Comparison of ENCODE assay signal across 26 cellular contexts in the genomic region with DNA sequence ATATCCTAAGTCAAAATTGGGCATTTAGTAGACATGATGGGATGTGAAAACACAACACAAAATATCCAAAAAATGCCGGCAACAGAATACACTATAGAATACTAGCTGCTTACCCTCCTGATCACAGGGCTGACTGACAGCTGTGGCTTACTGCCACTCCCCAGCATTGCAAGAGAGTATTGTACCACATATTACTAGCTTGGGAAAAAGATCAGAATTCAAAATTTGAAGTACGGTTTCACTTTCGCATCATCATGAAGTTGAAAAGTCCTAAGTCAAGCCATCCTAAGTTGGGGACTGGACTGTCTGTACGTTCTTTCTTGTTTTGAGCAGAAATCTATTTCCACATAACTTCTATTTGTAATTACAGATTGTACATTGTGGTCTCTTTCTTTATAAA.
"Had no signal": no experiment of that assay in that cellular context is flagged by ENCODE, and none has a peak within 500 bp of the region (broad histone marks: within the 10 kb centered on the region; RNA-seq: fewer than 3 reads in every experiment).

No MANE protein-coding gene starts in this region.

- H3K36me3 ChIP-seq: brain microvascular endothelial cell, WERI-Rb-1 had no signal

- H3K9me3 Mint-ChIP-seq: activated naive CD4-positive, alpha-beta T cell treated with anti-CD3 and anti-CD28 coated beads for 36 hours had no signal

- H3K36me3 Mint-ChIP-seq: activated naive CD8-positive, alpha-beta T cell had no signal

- H3K27ac ChIP-seq: brain microvascular endothelial cell, WERI-Rb-1 had no signal

- H3K4me3 Mint-ChIP-seq: activated CD4-positive, alpha-beta memory T cell treated with anti-CD3 and anti-CD28 coated beads, Interleukin-2, amount 10 ng/mL, durations not matched to agents 7 days and 5 days; activated CD4-positive, alpha-beta T cell treated with anti-CD3 and anti-CD28 coated beads for 36 hours; activated naive CD4-positive, alpha-beta T cell treated with anti-CD3 and anti-CD28 coated beads for 36 hours; activated naive CD8-positive, alpha-beta T cell; activated T-helper 17 cell treated with anti-CD3 and anti-CD28 coated beads, Interleukin-2, amount 50 U/mL, for 72 hours; T-helper 1 cell treated with Interleukin-12 subunit alpha and Interleukin-12 subunit beta and Interleukin-4 antibody, amounts not matched to agents 30 μg/mL and 1 μg/mL, for 36 hours had no signal

- DNase-seq: activated CD4-positive, alpha-beta memory T cell treated with anti-CD3 and anti-CD28 coated beads, Interleukin-2, amount 10 ng/mL, durations not matched to agents 7 days and 5 days; activated CD4-positive, alpha-beta T cell treated with anti-CD3 and anti-CD28 coated beads for 36 hours; activated CD4-positive, alpha-beta T cell treated with anti-CD3 and anti-CD28 coated beads, Interleukin-2, amount 50 U/mL, for 1 hour; activated gamma-delta T cell; activated naive CD4-positive, alpha-beta T cell treated with anti-CD3 and anti-CD28 coated beads for 36 hours; activated T-cell treated with anti-CD3 and anti-CD28 coated beads for 4 hours; activated T-cell treated with anti-CD3 and anti-CD28 coated beads, Interleukin-2, amount 50 U/mL, for 48 hours; amygdala; brain microvascular endothelial cell; cerebellar nuclear complex; NCI-H1417; NCI-H1694; NCI-H2029; NCI-H2107; NCI-H2171 treated with DMSO at 0.1 percent for 48 hours; NCI-H226; NCI-H510A treated with DMSO at 0.1 percent for 48 hours; NCI-H69; PC-3; SHP77 treated with DMSO at 0.1 percent for 48 hours; WERI-Rb-1 had no signal

- H3K27me3 ChIP-seq: brain microvascular endothelial cell had no signal

- FAIRE-seq: colon, RCC 7860 had no signal

- H3K27ac Mint-ChIP-seq: activated CD4-positive, alpha-beta memory T cell treated with anti-CD3 and anti-CD28 coated beads, Interleukin-2, amount 10 ng/mL, durations not matched to agents 7 days and 5 days; activated CD4-positive, alpha-beta T cell treated with anti-CD3 and anti-CD28 coated beads for 36 hours; activated naive CD4-positive, alpha-beta T cell treated with anti-CD3 and anti-CD28 coated beads for 36 hours; activated naive CD8-positive, alpha-beta T cell; activated T-helper 17 cell treated with anti-CD3 and anti-CD28 coated beads, Interleukin-2, amount 50 U/mL, for 72 hours; T-helper 1 cell treated with Interleukin-12 subunit alpha and Interleukin-12 subunit beta and Interleukin-4 antibody, amounts not matched to agents 30 μg/mL and 1 μg/mL, for 36 hours had no signal

- H3K27me3 Mint-ChIP-seq: activated CD4-positive, alpha-beta memory T cell treated with anti-CD3 and anti-CD28 coated beads, Interleukin-2, amount 10 ng/mL, durations not matched to agents 7 days and 5 days; activated CD4-positive, alpha-beta T cell treated with anti-CD3 and anti-CD28 coated beads for 36 hours; activated naive CD8-positive, alpha-beta T cell; activated T-helper 17 cell treated with anti-CD3 and anti-CD28 coated beads, Interleukin-2, amount 50 U/mL, for 72 hours had no signal

- ATAC-seq: activated CD4-positive, alpha-beta T cell treated with anti-CD3 and anti-CD28 coated beads for 36 hours; activated T-helper 17 cell treated with anti-CD3 and anti-CD28 coated beads, Interleukin-2, amount 50 U/mL, for 72 hours; PC-3 had no signal

- H3K4me1 Mint-ChIP-seq: activated CD4-positive, alpha-beta memory T cell treated with anti-CD3 and anti-CD28 coated beads, Interleukin-2, amount 10 ng/mL, durations not matched to agents 7 days and 5 days; activated CD4-positive, alpha-beta T cell treated with anti-CD3 and anti-CD28 coated beads for 36 hours; activated T-helper 17 cell treated with anti-CD3 and anti-CD28 coated beads, Interleukin-2, amount 50 U/mL, for 72 hours had no signal
